ENCODE assay signal across 26 cellular contexts in genomic region chr9:22173959-22174358, GRCh38.
"Had no signal": no experiment of that assay in that cellular context is flagged by ENCODE, and none has a peak within 500 bp of the region (broad histone marks: within the 10 kb centered on the region; RNA-seq: fewer than 3 reads in every experiment).

No MANE protein-coding gene starts in this region.

- H3K36me3 ChIP-seq: ovary, spleen, stomach, thoracic aorta, thyroid gland, tibial nerve, upper lobe of left lung, vagina had no signal

- H3K27me3 ChIP-seq: ovary, spleen, stomach, thyroid gland, tibial nerve, upper lobe of left lung, vagina had no signal

- ATAC-seq: naive thymus-derived CD8-positive, alpha-beta T cell; natural killer cell treated with Interleukin-12 subunit alpha and Interleukin-12 subunit beta and Interleukin-15 and Interleukin-18, amount 100 ng/mL, for 72 hours; psoas muscle; right cardiac atrium; sciatic nerve; stimulated activated effector memory CD8-positive, alpha-beta T cell treated with anti-CD3 and anti-CD28 coated beads, Interleukin-12 subunit alpha, Interleukin-12 subunit beta, amount 100 ng/mL, for 72 hours; stimulated activated naive B cell treated with anti-CD40 and anti-IgM and Interleukin-4, amounts not matched to agents 10 μg/mL and 1 μg/mL and 100 μg/mL, for 72 hours had no signal

- FAIRE-seq: urothelium cell line had no signal

- H3K4me3 ChIP-seq: ovary, psoas muscle, skin epidermis, smooth muscle cell, spleen, stomach, thoracic aorta, thyroid gland, tibial nerve, upper lobe of left lung, vagina had no signal

- H2AFZ ChIP-seq: parathyroid adenoma had no signal

- H3K27ac ChIP-seq: ovary, parathyroid adenoma, psoas muscle, skin epidermis, spleen, stomach, thoracic aorta, thyroid gland, tibial nerve, upper lobe of left lung, vagina had no signal

- H3K9me3 ChIP-seq: ovary, psoas muscle, thoracic aorta, thyroid gland, tibial nerve, upper lobe of left lung, vagina had no signal

- H3K4me2 ChIP-seq: smooth muscle cell had no signal

- H3K9ac ChIP-seq: parathyroid adenoma had no signal

- H3K4me1 ChIP-seq: parathyroid adenoma, psoas muscle, thyroid gland, vagina had no signal

- H3K79me2 ChIP-seq: parathyroid adenoma had no signal

- DNase-seq: naive thymus-derived CD8-positive, alpha-beta T cell; nephron progenitor cell; occipital lobe; ovary; psoas muscle; right cardiac atrium; spleen; stimulated activated CD4-positive, alpha-beta T cell treated with anti-CD3 and anti-CD28 coated beads, Interleukin-12 subunit alpha, Interleukin-12 subunit beta, amount 100 ng/mL, for 4 hours; stimulated activated CD4-positive, alpha-beta T cell treated with anti-CD3 and anti-CD28 coated beads, Interleukin-1b, Interleukin-23, amount 100 ng/mL, for 48 hours; stimulated activated CD4-positive, alpha-beta T cell treated with anti-CD3 and anti-CD28 coated beads, Interleukin-4, amount 100 ng/mL, for 24 hours; stimulated activated naive B cell treated with anti-CD40 and anti-IgM and Interleukin-4, amounts not matched to agents 10 μg/mL and 1 μg/mL and 100 μg/mL, for 72 hours; stimulated activated naive CD4-positive, alpha-beta T cell treated with Interleukin-2 at 50 U/mL for 16 hours; stomach; thyroid gland; trophoblast cell; upper lobe of left lung had no signal
